14 cellular contexts compared by ENCODE assay signal in the genomic region with DNA sequence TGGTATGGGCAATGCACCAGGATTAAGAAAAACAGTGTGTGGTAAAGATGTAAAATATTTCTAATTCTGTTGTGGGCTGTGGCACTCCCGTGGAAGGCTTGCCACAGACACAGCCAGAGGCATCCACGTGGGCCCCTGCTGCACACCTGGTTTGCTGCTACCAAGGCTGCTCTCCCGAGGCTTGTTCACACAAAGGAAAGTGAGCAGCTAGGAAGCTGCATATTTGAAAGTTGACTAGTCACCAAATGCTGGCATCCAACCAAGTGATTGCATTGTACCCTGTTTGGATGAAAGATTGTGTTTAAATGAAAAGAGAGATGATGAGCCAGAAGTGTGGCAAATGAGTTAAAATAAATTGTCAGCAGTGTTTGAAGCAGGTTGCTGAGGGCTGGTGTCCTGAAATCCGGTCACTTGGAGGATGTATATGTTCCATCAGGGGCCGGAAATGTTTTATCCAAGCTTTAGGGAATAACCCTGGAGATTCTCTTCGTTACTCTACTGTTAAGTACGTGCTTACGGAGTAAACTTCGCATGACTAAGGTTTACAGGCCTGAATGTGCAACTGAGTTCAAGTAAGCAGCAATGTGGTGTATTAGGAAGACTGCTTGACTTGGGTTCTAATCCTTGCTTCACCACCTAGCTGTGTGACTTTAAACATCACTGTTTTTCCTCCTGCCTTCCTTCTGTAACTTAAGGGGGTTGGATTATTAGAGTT.
A peak's percentile ranks its signal among the peaks of the same experiment; 100 is the strongest.
DNase-seq lines count a peak whose midpoint lies in the region; ATAC-seq and TF ChIP-seq lines count a peak whose summit lies in the region.
"Had no signal": no experiment of that assay in that cellular context is flagged by ENCODE, and none has a peak within 500 bp of the region (broad histone marks: within the 10 kb centered on the region; RNA-seq: fewer than 3 reads in every experiment).

No MANE protein-coding gene starts in this region.

- H3K4me3 Mint-ChIP-seq in WTC11, result no peak overlapping the region
- H3K4me3 Mint-ChIP-seq: neural crest cell; T-helper 1 cell treated with Interleukin-12 subunit alpha and Interleukin-12 subunit beta and Interleukin-4 antibody, amounts not matched to agents 30 μg/mL and 1 μg/mL, for 36 hours had no signal

- peak overlapping the region; percentile 87 for H3K27ac Mint-ChIP-seq in WTC11
- H3K27ac Mint-ChIP-seq: T-helper 1 cell treated with Interleukin-12 subunit alpha and Interleukin-12 subunit beta and Interleukin-4 antibody, amounts not matched to agents 30 μg/mL and 1 μg/mL, for 36 hours had no signal

- POLR2A ChIA-PET in WTC11 (lab: Charles Lee), result interaction anchor here (0.6 kb wide), 1 partner anchor 59 kb away, joined by 4 read pairs; no protein-coding TSS in a partner anchor

- ATAC-seq in WTC11, result peak; percentile 20; the same call in 1 of the 2 replicates
- no peak for ATAC-seq in GM21786 (IDR thresholded peaks at IDR 0.05; ENCODE audit: unreplicated experiment)

- H3K4me3 ChIP-seq in AG09309 (ENCODE audit: control insufficient read depth, low read depth, low read length), result no peak overlapping the region

- H3K36me3 Mint-ChIP-seq in WTC11, result peaks cover 13% of the 10 kb centered on the region

- peaks cover 39% of the 10 kb centered on the region for H3K4me1 Mint-ChIP-seq in WTC11
- H3K4me1 Mint-ChIP-seq: neural crest cell had no signal

- CTCF ChIA-PET in WTC11 (lab: Charles Lee), result interaction anchor here (1.3 to 2.0 kb wide), 3 partner anchors 32 to 278 kb away, joined by 3 to 6 read pairs (median 4); a partner anchor contains a TSS

- H3K9me3 Mint-ChIP-seq in WTC11, result peaks cover 14% of the 10 kb centered on the region

- DNase-seq in AG09309 (ENCODE audit: low read depth) (peak; percentile 63), HK-2 (ENCODE audit: unreplicated experiment) (peak; percentile 50), WTC11 (ENCODE audit: low spot score) (no peak), hepatic stellate cell (ENCODE audit: low spot score) (peak; percentile 26), NCI-H187 treated with DMSO at 0.1 percent for 48 hours (lab: John Stamatoyannopoulos, UW) (no peak), GOT3 (lab: John Stamatoyannopoulos, UW) (no peak), NCI-H524 (lab: John Stamatoyannopoulos, UW) (no peak)
- DNase-seq: activated naive CD4-positive, alpha-beta T cell; DMS53; hippocampal formation; NCI-H1930 had no signal

- TF ChIP-seq CTCF in AG09309 (IDR thresholded peaks at IDR 0.05; ENCODE audit: control insufficient read depth, insufficient read depth, low read depth, low read length, missing control alignments), result no peak
- no peak for TF ChIP-seq CTCF in WTC11 (IDR thresholded peaks at IDR 0.05)

- H3K27me3 Mint-ChIP-seq in WTC11 (ENCODE audit: low read depth), result no peaks in the 10 kb centered on the region

TF ChIP-seq in WTC11, 78 proteins besides CTCF, POLR2A, EP300 and RAD21 (continues in another document):
- TF ChIP-seq, protein P1, sequence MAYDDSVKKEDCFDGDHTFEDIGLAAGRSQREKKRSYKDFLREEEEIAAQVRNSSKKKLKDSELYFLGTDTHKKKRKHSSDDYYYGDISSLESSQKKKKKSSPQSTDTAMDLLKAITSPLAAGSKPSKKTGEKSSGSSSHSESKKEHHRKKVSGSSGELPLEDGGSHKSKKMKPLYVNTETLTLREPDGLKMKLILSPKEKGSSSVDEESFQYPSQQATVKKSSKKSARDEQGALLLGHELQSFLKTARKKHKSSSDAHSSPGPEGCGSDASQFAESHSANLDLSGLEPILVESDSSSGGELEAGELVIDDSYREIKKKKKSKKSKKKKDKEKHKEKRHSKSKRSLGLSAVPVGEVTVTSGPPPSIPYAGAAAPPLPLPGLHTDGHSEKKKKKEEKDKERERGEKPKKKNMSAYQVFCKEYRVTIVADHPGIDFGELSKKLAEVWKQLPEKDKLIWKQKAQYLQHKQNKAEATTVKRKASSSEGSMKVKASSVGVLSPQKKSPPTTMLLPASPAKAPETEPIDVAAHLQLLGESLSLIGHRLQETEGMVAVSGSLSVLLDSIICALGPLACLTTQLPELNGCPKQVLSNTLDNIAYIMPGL (CRISPR knock-in tag; IDR thresholded peaks at IDR 0.05), result no peak
- no peak for TF ChIP-seq TEAD4 (CRISPR knock-in tag; IDR thresholded peaks at IDR 0.05)
- TF ChIP-seq, protein P2, sequence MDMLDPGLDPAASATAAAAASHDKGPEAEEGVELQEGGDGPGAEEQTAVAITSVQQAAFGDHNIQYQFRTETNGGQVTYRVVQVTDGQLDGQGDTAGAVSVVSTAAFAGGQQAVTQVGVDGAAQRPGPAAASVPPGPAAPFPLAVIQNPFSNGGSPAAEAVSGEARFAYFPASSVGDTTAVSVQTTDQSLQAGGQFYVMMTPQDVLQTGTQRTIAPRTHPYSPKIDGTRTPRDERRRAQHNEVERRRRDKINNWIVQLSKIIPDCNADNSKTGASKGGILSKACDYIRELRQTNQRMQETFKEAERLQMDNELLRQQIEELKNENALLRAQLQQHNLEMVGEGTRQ (CRISPR knock-in tag; IDR thresholded peaks at IDR 0.05), result no peak
- TF ChIP-seq, protein P3, sequence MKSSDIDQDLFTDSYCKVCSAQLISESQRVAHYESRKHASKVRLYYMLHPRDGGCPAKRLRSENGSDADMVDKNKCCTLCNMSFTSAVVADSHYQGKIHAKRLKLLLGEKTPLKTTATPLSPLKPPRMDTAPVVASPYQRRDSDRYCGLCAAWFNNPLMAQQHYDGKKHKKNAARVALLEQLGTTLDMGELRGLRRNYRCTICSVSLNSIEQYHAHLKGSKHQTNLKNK (CRISPR knock-in tag; IDR thresholded peaks at IDR 0.05), result no peak
- TF ChIP-seq, protein P4, sequence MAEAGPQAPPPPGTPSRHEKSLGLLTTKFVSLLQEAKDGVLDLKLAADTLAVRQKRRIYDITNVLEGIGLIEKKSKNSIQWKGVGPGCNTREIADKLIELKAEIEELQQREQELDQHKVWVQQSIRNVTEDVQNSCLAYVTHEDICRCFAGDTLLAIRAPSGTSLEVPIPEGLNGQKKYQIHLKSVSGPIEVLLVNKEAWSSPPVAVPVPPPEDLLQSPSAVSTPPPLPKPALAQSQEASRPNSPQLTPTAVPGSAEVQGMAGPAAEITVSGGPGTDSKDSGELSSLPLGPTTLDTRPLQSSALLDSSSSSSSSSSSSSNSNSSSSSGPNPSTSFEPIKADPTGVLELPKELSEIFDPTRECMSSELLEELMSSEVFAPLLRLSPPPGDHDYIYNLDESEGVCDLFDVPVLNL (CRISPR knock-in tag; IDR thresholded peaks at IDR 0.05; ENCODE audit: borderline replicate concordance, low read depth), result no peak
- TF ChIP-seq, protein P5, sequence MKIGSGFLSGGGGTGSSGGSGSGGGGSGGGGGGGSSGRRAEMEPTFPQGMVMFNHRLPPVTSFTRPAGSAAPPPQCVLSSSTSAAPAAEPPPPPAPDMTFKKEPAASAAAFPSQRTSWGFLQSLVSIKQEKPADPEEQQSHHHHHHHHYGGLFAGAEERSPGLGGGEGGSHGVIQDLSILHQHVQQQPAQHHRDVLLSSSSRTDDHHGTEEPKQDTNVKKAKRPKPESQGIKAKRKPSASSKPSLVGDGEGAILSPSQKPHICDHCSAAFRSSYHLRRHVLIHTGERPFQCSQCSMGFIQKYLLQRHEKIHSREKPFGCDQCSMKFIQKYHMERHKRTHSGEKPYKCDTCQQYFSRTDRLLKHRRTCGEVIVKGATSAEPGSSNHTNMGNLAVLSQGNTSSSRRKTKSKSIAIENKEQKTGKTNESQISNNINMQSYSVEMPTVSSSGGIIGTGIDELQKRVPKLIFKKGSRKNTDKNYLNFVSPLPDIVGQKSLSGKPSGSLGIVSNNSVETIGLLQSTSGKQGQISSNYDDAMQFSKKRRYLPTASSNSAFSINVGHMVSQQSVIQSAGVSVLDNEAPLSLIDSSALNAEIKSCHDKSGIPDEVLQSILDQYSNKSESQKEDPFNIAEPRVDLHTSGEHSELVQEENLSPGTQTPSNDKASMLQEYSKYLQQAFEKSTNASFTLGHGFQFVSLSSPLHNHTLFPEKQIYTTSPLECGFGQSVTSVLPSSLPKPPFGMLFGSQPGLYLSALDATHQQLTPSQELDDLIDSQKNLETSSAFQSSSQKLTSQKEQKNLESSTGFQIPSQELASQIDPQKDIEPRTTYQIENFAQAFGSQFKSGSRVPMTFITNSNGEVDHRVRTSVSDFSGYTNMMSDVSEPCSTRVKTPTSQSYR (CRISPR knock-in tag; IDR thresholded peaks at IDR 0.05), result no peak
- TF ChIP-seq, protein P6, sequence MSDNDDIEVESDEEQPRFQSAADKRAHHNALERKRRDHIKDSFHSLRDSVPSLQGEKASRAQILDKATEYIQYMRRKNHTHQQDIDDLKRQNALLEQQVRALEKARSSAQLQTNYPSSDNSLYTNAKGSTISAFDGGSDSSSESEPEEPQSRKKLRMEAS (CRISPR knock-in tag; IDR thresholded peaks at IDR 0.05), result no peak
- TF ChIP-seq SP1 (CRISPR knock-in tag; conservative IDR thresholded peaks at IDR 0.05), result no peak
- TF ChIP-seq GRHL2 (CRISPR knock-in tag; IDR thresholded peaks at IDR 0.05; ENCODE audit: insufficient replicate concordance, severe bottlenecking), result no peak
- TF ChIP-seq, protein P7, sequence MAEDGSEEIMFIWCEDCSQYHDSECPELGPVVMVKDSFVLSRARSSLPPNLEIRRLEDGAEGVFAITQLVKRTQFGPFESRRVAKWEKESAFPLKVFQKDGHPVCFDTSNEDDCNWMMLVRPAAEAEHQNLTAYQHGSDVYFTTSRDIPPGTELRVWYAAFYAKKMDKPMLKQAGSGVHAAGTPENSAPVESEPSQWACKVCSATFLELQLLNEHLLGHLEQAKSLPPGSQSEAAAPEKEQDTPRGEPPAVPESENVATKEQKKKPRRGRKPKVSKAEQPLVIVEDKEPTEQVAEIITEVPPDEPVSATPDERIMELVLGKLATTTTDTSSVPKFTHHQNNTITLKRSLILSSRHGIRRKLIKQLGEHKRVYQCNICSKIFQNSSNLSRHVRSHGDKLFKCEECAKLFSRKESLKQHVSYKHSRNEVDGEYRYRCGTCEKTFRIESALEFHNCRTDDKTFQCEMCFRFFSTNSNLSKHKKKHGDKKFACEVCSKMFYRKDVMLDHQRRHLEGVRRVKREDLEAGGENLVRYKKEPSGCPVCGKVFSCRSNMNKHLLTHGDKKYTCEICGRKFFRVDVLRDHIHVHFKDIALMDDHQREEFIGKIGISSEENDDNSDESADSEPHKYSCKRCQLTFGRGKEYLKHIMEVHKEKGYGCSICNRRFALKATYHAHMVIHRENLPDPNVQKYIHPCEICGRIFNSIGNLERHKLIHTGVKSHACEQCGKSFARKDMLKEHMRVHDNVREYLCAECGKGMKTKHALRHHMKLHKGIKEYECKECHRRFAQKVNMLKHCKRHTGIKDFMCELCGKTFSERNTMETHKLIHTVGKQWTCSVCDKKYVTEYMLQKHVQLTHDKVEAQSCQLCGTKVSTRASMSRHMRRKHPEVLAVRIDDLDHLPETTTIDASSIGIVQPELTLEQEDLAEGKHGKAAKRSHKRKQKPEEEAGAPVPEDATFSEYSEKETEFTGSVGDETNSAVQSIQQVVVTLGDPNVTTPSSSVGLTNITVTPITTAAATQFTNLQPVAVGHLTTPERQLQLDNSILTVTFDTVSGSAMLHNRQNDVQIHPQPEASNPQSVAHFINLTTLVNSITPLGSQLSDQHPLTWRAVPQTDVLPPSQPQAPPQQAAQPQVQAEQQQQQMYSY (CRISPR knock-in tag; IDR thresholded peaks at IDR 0.05), result no peak

Comparison
In these comparisons a context has a peak if more than half of its experiments do, and no peak if none do; other contexts are left out.
1. DNase-seq: peak in AG09309 (single experiment), HK-2 (single experiment) and hepatic stellate cell (single experiment); none in WTC11 (single experiment), NCI-H187 treated with DMSO at 0.1 percent for 48 hours (single experiment), GOT3 (single experiment) and NCI-H524 (0 of 2).